ENCODE assay signal across 1 cellular context in the genomic region with DNA sequence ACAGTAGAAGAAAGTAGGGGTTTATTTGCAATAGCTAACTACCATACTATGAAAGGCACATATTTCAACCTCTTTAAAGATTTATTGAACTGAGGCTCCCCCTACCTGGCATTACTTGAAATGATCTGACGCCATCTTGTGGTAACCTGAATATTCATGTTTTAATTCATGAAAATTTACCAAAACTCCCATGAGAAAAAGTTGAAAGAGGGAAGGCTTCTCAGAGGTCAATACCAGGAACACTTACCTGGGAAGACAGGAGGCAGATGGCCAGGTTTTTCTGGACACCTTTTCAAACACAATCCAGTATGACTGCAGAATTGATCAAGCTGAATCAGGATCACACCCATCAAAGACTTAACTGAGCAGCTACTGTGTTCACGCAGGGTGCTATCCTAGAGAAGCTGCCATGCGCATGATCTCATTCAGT.
A peak's percentile ranks its signal among the peaks of the same experiment; 100 is the strongest.
TF ChIP-seq lines count a peak whose summit lies in the region.

No MANE protein-coding gene starts in this region.

TF ChIP-seq in HepG2, 621 proteins besides CTCF, POLR2A, EP300 and RAD21:
- no peak for TF ChIP-seq ZBTB21 (CRISPR knock-in tag; IDR thresholded peaks at IDR 0.05)
- TF ChIP-seq SP140L (CRISPR knock-in tag; IDR thresholded peaks at IDR 0.05; ENCODE audit: borderline replicate concordance): no peak
- no peak for TF ChIP-seq U2AF2 (IDR thresholded peaks at IDR 0.05; ENCODE audit: low read depth, low read length)
- TF ChIP-seq SMC3 (IDR thresholded peaks at IDR 0.05; ENCODE audit: low read length): peak; percentile 72
- no peak for TF ChIP-seq ZSCAN5A (CRISPR knock-in tag; IDR thresholded peaks at IDR 0.05; ENCODE audit: borderline replicate concordance)
- TF ChIP-seq ZNF678 (CRISPR knock-in tag; IDR thresholded peaks at IDR 0.05): 0 out of 2 replicates have a peak, but pooled peaks have one; percentile 44
- 0 out of 2 replicates have a peak, but pooled peaks have one; percentile 14 for TF ChIP-seq PPARG (CRISPR knock-in tag; conservative IDR thresholded peaks at IDR 0.05)
- peak; percentile 71 for TF ChIP-seq STAG1 (CRISPR knock-in tag; IDR thresholded peaks at IDR 0.05)
- TF ChIP-seq THAP8 (CRISPR knock-in tag; IDR thresholded peaks at IDR 0.05; ENCODE audit: borderline replicate concordance): no peak
- TF ChIP-seq HDAC2 (CRISPR knock-in tag; IDR thresholded peaks at IDR 0.05): no peak
- TF ChIP-seq SIX1 (CRISPR knock-in tag; IDR thresholded peaks at IDR 0.05; ENCODE audit: borderline replicate concordance): no peak
- TF ChIP-seq ETV6 (CRISPR knock-in tag; conservative IDR thresholded peaks at IDR 0.05): no peak
- TF ChIP-seq ZC3H4 (CRISPR knock-in tag; IDR thresholded peaks at IDR 0.05; ENCODE audit: borderline replicate concordance): no peak
- TF ChIP-seq ATF2 (CRISPR knock-in tag; IDR thresholded peaks at IDR 0.05): no peak
- no peak for TF ChIP-seq FOXP1 (IDR thresholded peaks at IDR 0.05)
- no peak for TF ChIP-seq FOXP1 (CRISPR knock-in tag; IDR thresholded peaks at IDR 0.05)
- TF ChIP-seq ZNF205 (CRISPR knock-in tag; IDR thresholded peaks at IDR 0.05): no peak
- TF ChIP-seq ZNF777 (CRISPR knock-in tag; IDR thresholded peaks at IDR 0.05): no peak
- TF ChIP-seq, protein P1, sequence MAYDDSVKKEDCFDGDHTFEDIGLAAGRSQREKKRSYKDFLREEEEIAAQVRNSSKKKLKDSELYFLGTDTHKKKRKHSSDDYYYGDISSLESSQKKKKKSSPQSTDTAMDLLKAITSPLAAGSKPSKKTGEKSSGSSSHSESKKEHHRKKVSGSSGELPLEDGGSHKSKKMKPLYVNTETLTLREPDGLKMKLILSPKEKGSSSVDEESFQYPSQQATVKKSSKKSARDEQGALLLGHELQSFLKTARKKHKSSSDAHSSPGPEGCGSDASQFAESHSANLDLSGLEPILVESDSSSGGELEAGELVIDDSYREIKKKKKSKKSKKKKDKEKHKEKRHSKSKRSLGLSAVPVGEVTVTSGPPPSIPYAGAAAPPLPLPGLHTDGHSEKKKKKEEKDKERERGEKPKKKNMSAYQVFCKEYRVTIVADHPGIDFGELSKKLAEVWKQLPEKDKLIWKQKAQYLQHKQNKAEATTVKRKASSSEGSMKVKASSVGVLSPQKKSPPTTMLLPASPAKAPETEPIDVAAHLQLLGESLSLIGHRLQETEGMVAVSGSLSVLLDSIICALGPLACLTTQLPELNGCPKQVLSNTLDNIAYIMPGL (CRISPR knock-in tag; IDR thresholded peaks at IDR 0.05; ENCODE audit: borderline replicate concordance in 1 of 2, low read depth in 1 of 2): peak in 1 of 2 experiments; percentile 29; a peak in 1 of 4 replicates
- no peak for TF ChIP-seq ZNF670 (CRISPR knock-in tag; IDR thresholded peaks at IDR 0.05; ENCODE audit: borderline replicate concordance)
- TF ChIP-seq ZNF558 (CRISPR knock-in tag; IDR thresholded peaks at IDR 0.05; ENCODE audit: borderline replicate concordance): no peak
- no peak for TF ChIP-seq AGO1 (IDR thresholded peaks at IDR 0.05; ENCODE audit: low read depth, low read length, poor library complexity, severe bottlenecking)
- peak; percentile 57; the same call in 1 of the 2 replicates for TF ChIP-seq ZMYM3 (CRISPR knock-in tag; IDR thresholded peaks at IDR 0.05)
- TF ChIP-seq CCAR2 (optimal IDR thresholded peaks at IDR 0.05; ENCODE audit: low read depth, low read length): no peak
- no peak for TF ChIP-seq CREB1 (IDR thresholded peaks at IDR 0.05)
- 0 out of 2 replicates have a peak, but pooled peaks have one; percentile 16 for TF ChIP-seq CREB1 (CRISPR knock-in tag; IDR thresholded peaks at IDR 0.05)
- no peak for TF ChIP-seq GTF2F1 (IDR thresholded peaks at IDR 0.05; ENCODE audit: low read length)
- TF ChIP-seq, protein P2, sequence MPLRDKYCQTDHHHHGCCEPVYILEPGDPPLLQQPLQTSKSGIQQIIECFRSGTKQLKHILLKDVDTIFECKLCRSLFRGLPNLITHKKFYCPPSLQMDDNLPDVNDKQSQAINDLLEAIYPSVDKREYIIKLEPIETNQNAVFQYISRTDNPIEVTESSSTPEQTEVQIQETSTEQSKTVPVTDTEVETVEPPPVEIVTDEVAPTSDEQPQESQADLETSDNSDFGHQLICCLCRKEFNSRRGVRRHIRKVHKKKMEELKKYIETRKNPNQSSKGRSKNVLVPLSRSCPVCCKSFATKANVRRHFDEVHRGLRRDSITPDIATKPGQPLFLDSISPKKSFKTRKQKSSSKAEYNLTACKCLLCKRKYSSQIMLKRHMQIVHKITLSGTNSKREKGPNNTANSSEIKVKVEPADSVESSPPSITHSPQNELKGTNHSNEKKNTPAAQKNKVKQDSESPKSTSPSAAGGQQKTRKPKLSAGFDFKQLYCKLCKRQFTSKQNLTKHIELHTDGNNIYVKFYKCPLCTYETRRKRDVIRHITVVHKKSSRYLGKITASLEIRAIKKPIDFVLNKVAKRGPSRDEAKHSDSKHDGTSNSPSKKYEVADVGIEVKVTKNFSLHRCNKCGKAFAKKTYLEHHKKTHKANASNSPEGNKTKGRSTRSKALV (CRISPR knock-in tag; IDR thresholded peaks at IDR 0.05): no peak
- TF ChIP-seq CBX2 (IDR thresholded peaks at IDR 0.05; ENCODE audit: low read depth, low read length): no peak
- TF ChIP-seq CBX2 (CRISPR knock-in tag; IDR thresholded peaks at IDR 0.05; ENCODE audit: low read depth): no peak
- TF ChIP-seq ARID3A (IDR thresholded peaks at IDR 0.05; ENCODE audit: low read depth, low read length): 0 out of 2 replicates have a peak, but pooled peaks have one; percentile 15
